Comparison of ENCODE assay signal across 11 cellular contexts in genomic region chr10:115948415-115948814, GRCh38.
DNase-seq lines count a peak whose midpoint lies in the region; ATAC-seq, FAIRE-seq and TF ChIP-seq lines count a peak whose summit lies in the region.
"Had no signal": no experiment of that assay in that cellular context is flagged by ENCODE, and none has a peak within 500 bp of the region (broad histone marks: within the 10 kb centered on the region; RNA-seq: fewer than 3 reads in every experiment).

No MANE protein-coding gene starts in this region.

- no peaks in the 10 kb centered on the region for H3K9me3 Mint-ChIP-seq in activated naive CD4-positive, alpha-beta T cell treated with anti-CD3 and anti-CD28 coated beads, Interleukin-2, amount 10 ng/mL, durations not matched to agents 7 days and 5 days

- TF ChIP-seq RAD21 in A549 (conservative IDR thresholded peaks at IDR 0.05 in 1 of 2, IDR thresholded peaks at IDR 0.05 in 1 of 2) = no peak

- peaks cover 40% of the 10 kb centered on the region for H3K4me1 ChIP-seq in A549

- no peak for TF ChIP-seq EP300 in A549 (IDR thresholded peaks at IDR 0.05)

- H3K4me2 ChIP-seq in A549 = no peak overlapping the region

- no peaks in the 10 kb centered on the region for H3K4me1 Mint-ChIP-seq in activated naive CD4-positive, alpha-beta T cell treated with anti-CD3 and anti-CD28 coated beads, Interleukin-2, amount 10 ng/mL, durations not matched to agents 7 days and 5 days
- H3K4me1 Mint-ChIP-seq: naive B cell had no signal

- no peaks in the 10 kb centered on the region for H3K36me3 Mint-ChIP-seq in activated naive CD4-positive, alpha-beta T cell treated with anti-CD3 and anti-CD28 coated beads, Interleukin-2, amount 10 ng/mL, durations not matched to agents 7 days and 5 days
- H3K36me3 Mint-ChIP-seq: naive B cell had no signal

- TF ChIP-seq POLR2A in A549 (IDR thresholded peaks at IDR 0.05; ENCODE audit: low read length) = no peak

- H3K4me3 Mint-ChIP-seq in activated naive CD4-positive, alpha-beta T cell treated with anti-CD3 and anti-CD28 coated beads, Interleukin-2, amount 10 ng/mL, durations not matched to agents 7 days and 5 days = no peak overlapping the region
- H3K4me3 Mint-ChIP-seq: naive B cell had no signal

- H3K4me3 ChIP-seq in A549 = no peak overlapping the region
- no peak overlapping the region for H3K4me3 ChIP-seq in HFF-Myc (replicated peaks; ENCODE audit: low read depth, low read length)

- peak overlapping the region; percentile 61 to 85; a peak in 4 of 6 replicates for H3K27ac ChIP-seq in A549

- 53% methylated on average over 3 of the region's 3 CpGs for WGBS in A549 (ENCODE audit: missing lambda C conversion rate)

- CTCF ChIA-PET in A549 (lab: Yijun Ruan, JAX) = interaction anchor here (1.6 kb wide), 1 partner anchor 115 kb away, joined by 3 read pairs; no protein-coding TSS in a partner anchor
- CTCF ChIA-PET in activated naive CD4-positive, alpha-beta T cell treated with anti-CD3 and anti-CD28 coated beads, Interleukin-2, amount 10 ng/mL, durations not matched to agents 7 days and 5 days (lab: Charles Lee) = no interaction called here

- H3K27me3 Mint-ChIP-seq in activated naive CD4-positive, alpha-beta T cell treated with anti-CD3 and anti-CD28 coated beads, Interleukin-2, amount 10 ng/mL, durations not matched to agents 7 days and 5 days = no peaks in the 10 kb centered on the region
- H3K27me3 Mint-ChIP-seq: naive B cell had no signal

- no peak for FAIRE-seq in A549 (lab: Jason Lieb, UNC)
- FAIRE-seq: endothelial cell of umbilical vein had no signal

- DNase-seq in A549 (ENCODE audit: low read depth in 1 of 2, low spot score in 1 of 2) = peak in 1 of 2 experiments; percentile 13
- DNase-seq in HFF-Myc (ENCODE audit: extremely low read depth, low read depth) = no peak
- DNase-seq in astrocyte of the hippocampus (ENCODE audit: low read depth, low spot score) = peak; percentile 40
- DNase-seq in iPS-NIHi7 (ENCODE audit: extremely low spot score) = peak; percentile 65
- no peak for DNase-seq in NCI-H774 (lab: John Stamatoyannopoulos, UW)
- DNase-seq in activated naive CD4-positive, alpha-beta T cell treated with anti-CD3 and anti-CD28 coated beads, Interleukin-2, amount 10 ng/mL, durations not matched to agents 7 days and 5 days = no peak
- DNase-seq: activated T-cell treated with anti-CD3 and anti-CD28 coated beads, Interleukin-2, amount 50 U/mL, for 48 hours; naive B cell had no signal

- H3K27ac Mint-ChIP-seq in activated naive CD4-positive, alpha-beta T cell treated with anti-CD3 and anti-CD28 coated beads, Interleukin-2, amount 10 ng/mL, durations not matched to agents 7 days and 5 days = no peak overlapping the region
- H3K27ac Mint-ChIP-seq: naive B cell had no signal

- H3K9me3 ChIP-seq in A549 = no peaks in the 10 kb centered on the region

- POLR2A ChIA-PET in A549 (lab: Yijun Ruan, JAX) = no interaction called here

- ATAC-seq in A549 (peak; percentile 23 to 57; a peak in 2 of 6 replicates), HG03045 (IDR thresholded peaks at IDR 0.05; ENCODE audit: unreplicated experiment) (no peak), HG02981 (IDR thresholded peaks at IDR 0.05; ENCODE audit: unreplicated experiment) (no peak)

- no peak; the same call in 2 of the 3 replicates for TF ChIP-seq CTCF in A549 (IDR thresholded peaks at IDR 0.05)
- peak; percentile 42 for TF ChIP-seq CTCF in HFF-Myc (IDR thresholded peaks at IDR 0.05; ENCODE audit: low read depth, low read length, missing control alignments)

TF ChIP-seq in A549, 52 proteins besides CTCF, POLR2A, EP300 and RAD21:
- TF ChIP-seq FOSL2 (IDR thresholded peaks at IDR 0.05) (no peak), FOSL2 (CRISPR knock-in tag; IDR thresholded peaks at IDR 0.05) (no peak), CBX8 (IDR thresholded peaks at IDR 0.05) (no peak), MYC (IDR thresholded peaks at IDR 0.05; ENCODE audit: borderline replicate concordance, low read length) (no peak), EHMT2 (IDR thresholded peaks at IDR 0.05; ENCODE audit: low read depth) (no peak), HDAC2 (IDR thresholded peaks at IDR 0.05) (no peak), POLR2AphosphoS2 (conservative IDR thresholded peaks at IDR 0.05; ENCODE audit: low read length) (no peak), ZC3H11A (IDR thresholded peaks at IDR 0.05) (no peak), ELK1 (IDR thresholded peaks at IDR 0.05; ENCODE audit: low read depth, low read length) (no peak), SREBF2 (IDR thresholded peaks at IDR 0.05) (no peak), USF2 (IDR thresholded peaks at IDR 0.05) (no peak), CBX2 (IDR thresholded peaks at IDR 0.05; ENCODE audit: borderline replicate concordance, low read depth) (no peak), HMGXB4 (CRISPR knock-in tag; IDR thresholded peaks at IDR 0.05; ENCODE audit: borderline replicate concordance) (no peak), JUNB (IDR thresholded peaks at IDR 0.05) (no peak), RFX5 (IDR thresholded peaks at IDR 0.05) (no peak), GATA3 (IDR thresholded peaks at IDR 0.05; ENCODE audit: borderline replicate concordance) (no peak), CHD4 (IDR thresholded peaks at IDR 0.05; ENCODE audit: borderline replicate concordance) (no peak), CEBPB (IDR thresholded peaks at IDR 0.05) (no peak)
- TF ChIP-seq, protein P1, sequence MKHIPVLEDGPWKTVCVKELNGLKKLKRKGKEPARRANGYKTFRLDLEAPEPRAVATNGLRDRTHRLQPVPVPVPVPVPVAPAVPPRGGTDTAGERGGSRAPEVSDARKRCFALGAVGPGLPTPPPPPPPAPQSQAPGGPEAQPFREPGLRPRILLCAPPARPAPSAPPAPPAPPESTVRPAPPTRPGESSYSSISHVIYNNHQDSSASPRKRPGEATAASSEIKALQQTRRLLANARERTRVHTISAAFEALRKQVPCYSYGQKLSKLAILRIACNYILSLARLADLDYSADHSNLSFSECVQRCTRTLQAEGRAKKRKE (CRISPR knock-in tag; IDR thresholded peaks at IDR 0.05; ENCODE audit: low read depth) = no peak
- TF ChIP-seq, protein P2, sequence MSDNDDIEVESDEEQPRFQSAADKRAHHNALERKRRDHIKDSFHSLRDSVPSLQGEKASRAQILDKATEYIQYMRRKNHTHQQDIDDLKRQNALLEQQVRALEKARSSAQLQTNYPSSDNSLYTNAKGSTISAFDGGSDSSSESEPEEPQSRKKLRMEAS (IDR thresholded peaks at IDR 0.05) = no peak
- TF ChIP-seq, protein P3, sequence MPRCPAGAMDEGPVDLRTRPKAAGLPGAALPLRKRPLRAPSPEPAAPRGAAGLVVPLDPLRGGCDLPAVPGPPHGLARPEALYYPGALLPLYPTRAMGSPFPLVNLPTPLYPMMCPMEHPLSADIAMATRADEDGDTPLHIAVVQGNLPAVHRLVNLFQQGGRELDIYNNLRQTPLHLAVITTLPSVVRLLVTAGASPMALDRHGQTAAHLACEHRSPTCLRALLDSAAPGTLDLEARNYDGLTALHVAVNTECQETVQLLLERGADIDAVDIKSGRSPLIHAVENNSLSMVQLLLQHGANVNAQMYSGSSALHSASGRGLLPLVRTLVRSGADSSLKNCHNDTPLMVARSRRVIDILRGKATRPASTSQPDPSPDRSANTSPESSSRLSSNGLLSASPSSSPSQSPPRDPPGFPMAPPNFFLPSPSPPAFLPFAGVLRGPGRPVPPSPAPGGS (IDR thresholded peaks at IDR 0.05) = no peak

Comparison
In these comparisons a context has a peak if more than half of its experiments do, and no peak if none do; other contexts are left out.
1. ATAC-seq: peak in A549 (2 of 2); none in HG03045 (single experiment) and HG02981 (single experiment).
2. DNase-seq: peak in astrocyte of the hippocampus (single experiment) and iPS-NIHi7 (single experiment); none in HFF-Myc (single experiment), NCI-H774 (single experiment) and activated naive CD4-positive, alpha-beta T cell treated with anti-CD3 and anti-CD28 coated beads, Interleukin-2, amount 10 ng/mL, durations not matched to agents 7 days and 5 days (single experiment).